ENCODE assay signal across 14 cellular contexts in the genomic region with DNA sequence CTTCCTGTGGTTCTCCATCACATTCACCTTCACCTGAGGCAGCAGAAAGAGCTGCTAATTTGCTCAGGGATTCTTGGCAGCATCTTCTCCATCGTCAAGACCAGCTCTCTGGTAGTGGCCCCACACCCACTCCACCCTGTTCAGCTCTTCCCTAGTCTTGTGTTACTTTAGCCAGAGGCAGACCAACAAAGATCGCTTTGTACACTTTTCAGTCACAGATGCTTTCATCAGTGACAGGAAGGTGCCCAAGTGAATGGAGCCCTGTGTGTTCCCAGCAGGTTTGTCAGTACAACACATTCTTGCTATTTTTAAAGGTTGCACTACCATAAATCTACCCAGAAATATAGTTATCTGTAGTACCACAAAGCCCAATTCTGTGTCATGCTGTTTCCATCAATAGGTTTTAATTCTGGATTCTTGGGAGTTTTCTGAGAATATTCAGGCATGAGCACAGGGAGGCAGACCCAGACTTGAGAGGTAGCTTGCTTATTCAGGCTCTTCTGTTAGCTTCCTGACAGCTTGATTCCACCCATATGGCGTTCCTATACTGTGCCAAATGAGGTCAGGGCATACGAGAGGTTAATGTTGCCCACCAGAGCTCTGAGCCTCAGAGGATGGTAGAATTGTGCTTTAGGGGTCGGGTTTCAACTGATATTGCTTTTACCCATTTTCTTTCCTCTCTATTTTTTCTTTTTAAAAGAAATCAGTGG.
"Had no signal": no experiment of that assay in that cellular context is flagged by ENCODE, and none has a peak within 500 bp of the region (broad histone marks: within the 10 kb centered on the region; RNA-seq: fewer than 3 reads in every experiment).

No MANE protein-coding gene starts in this region.

- H3K4me3 Mint-ChIP-seq: natural killer cell treated with Interleukin-12 subunit alpha and Interleukin-12 subunit beta and Interleukin-15 and Interleukin-18, amount 100 ng/mL, for 72 hours had no signal

- ATAC-seq: activated CD4-positive, CD25-positive, alpha-beta regulatory T cell treated with anti-CD3 and anti-CD28 coated beads, Interleukin-2, amount 50 U/mL, for 24 hours; left lung; natural killer cell treated with Interleukin-12 subunit alpha and Interleukin-12 subunit beta and Interleukin-15 and Interleukin-18, amount 100 ng/mL, for 72 hours; right cardiac atrium had no signal

- H3K9me3 ChIP-seq: left lung, transverse colon, vagina had no signal

- H3K27ac Mint-ChIP-seq: natural killer cell treated with Interleukin-12 subunit alpha and Interleukin-12 subunit beta and Interleukin-15 and Interleukin-18, amount 100 ng/mL, for 72 hours had no signal

- H3K4me3 ChIP-seq: cardiac muscle cell, left lung, transverse colon, vagina had no signal

- H3K27ac ChIP-seq: cardiac muscle cell, left lung, transverse colon, vagina had no signal

- H3K36me3 Mint-ChIP-seq: natural killer cell treated with Interleukin-12 subunit alpha and Interleukin-12 subunit beta and Interleukin-15 and Interleukin-18, amount 100 ng/mL, for 72 hours had no signal

- H3K27me3 ChIP-seq: cardiac muscle cell, transverse colon, vagina had no signal

- H3K36me3 ChIP-seq: cardiac muscle cell, left lung, transverse colon, vagina had no signal

- DNase-seq: activated CD4-positive, alpha-beta T cell treated with anti-CD3 and anti-CD28 coated beads, Interleukin-2, amount 50 U/mL, for 1 hour; activated CD8-positive, alpha-beta memory T cell treated with anti-CD3 and anti-CD28 coated beads for 24 hours; activated naive CD4-positive, alpha-beta T cell; left lung; mesenchymal stem cell; right cardiac atrium; small intestine; stimulated activated CD4-positive, alpha-beta T cell treated with anti-CD3 and anti-CD28 coated beads, Interleukin-4, amount 100 ng/mL, for 24 hours; stimulated activated naive CD4-positive, alpha-beta T cell treated with Interleukin-2 at 50 U/mL for 16 hours; transverse colon had no signal

- H3K4me1 ChIP-seq: left lung, transverse colon, vagina had no signal

- H3K9me3 Mint-ChIP-seq: natural killer cell treated with Interleukin-12 subunit alpha and Interleukin-12 subunit beta and Interleukin-15 and Interleukin-18, amount 100 ng/mL, for 72 hours had no signal
